Comparison of ENCODE assay signal across 1 cellular context in the genomic region with DNA sequence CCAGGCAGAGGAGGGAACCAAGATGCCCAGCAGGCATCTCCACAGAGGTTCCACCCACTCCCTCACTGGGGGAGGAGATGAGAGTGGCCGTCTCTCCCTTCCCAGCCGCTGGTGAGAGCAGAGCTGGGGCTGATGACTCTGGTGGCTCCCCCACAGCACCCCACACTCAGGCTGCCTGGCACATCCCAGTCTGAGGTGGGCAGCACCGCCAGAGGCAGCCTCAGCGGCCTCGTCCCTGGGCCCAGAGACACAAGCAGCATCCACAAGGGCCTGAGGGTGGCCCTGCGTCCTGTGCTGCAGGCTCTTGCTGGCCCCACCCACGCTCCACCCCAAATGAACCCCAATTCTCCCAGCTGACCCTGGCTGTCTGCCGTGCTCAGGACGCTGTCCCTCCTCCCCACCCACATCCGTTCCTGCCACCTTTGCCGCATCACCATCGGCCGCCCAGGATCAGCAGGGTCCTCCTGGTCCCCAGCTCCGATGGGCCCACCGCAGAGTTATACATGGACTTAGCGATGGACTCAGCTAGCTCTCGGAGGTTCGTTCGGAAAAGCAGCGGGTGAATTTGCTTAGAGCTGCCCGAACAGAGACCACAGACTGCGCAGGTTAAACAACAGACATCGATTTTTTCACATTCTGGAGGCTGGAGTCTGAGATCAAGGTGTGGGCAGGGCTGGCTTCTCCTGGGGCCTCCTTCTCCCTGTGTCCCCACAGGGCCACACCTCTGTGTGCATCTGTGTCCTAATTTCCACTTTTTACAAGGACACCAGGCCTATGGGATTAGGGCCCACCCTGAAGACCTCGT.
A peak's percentile ranks its signal among the peaks of the same experiment; 100 is the strongest.
TF ChIP-seq lines count a peak whose summit lies in the region.

No MANE protein-coding gene starts in this region.

TF ChIP-seq in HepG2, 621 proteins besides CTCF, POLR2A, EP300 and RAD21 (continues in another document):
- TF ChIP-seq ZKSCAN8 (CRISPR knock-in tag; IDR thresholded peaks at IDR 0.05; ENCODE audit: borderline replicate concordance), result no peak
- TF ChIP-seq BCL3 (CRISPR knock-in tag; IDR thresholded peaks at IDR 0.05), result no peak
- no peak for TF ChIP-seq ELF4 (CRISPR knock-in tag; IDR thresholded peaks at IDR 0.05; ENCODE audit: borderline replicate concordance)
- no peak for TF ChIP-seq RFXAP (CRISPR knock-in tag; IDR thresholded peaks at IDR 0.05; ENCODE audit: borderline replicate concordance)
- TF ChIP-seq, protein P1, sequence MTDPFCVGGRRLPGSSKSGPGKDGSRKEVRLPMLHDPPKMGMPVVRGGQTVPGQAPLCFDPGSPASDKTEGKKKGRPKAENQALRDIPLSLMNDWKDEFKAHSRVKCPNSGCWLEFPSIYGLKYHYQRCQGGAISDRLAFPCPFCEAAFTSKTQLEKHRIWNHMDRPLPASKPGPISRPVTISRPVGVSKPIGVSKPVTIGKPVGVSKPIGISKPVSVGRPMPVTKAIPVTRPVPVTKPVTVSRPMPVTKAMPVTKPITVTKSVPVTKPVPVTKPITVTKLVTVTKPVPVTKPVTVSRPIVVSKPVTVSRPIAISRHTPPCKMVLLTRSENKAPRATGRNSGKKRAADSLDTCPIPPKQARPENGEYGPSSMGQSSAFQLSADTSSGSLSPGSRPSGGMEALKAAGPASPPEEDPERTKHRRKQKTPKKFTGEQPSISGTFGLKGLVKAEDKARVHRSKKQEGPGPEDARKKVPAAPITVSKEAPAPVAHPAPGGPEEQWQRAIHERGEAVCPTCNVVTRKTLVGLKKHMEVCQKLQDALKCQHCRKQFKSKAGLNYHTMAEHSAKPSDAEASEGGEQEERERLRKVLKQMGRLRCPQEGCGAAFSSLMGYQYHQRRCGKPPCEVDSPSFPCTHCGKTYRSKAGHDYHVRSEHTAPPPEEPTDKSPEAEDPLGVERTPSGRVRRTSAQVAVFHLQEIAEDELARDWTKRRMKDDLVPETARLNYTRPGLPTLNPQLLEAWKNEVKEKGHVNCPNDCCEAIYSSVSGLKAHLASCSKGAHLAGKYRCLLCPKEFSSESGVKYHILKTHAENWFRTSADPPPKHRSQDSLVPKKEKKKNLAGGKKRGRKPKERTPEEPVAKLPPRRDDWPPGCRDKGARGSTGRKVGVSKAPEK (CRISPR knock-in tag; IDR thresholded peaks at IDR 0.05; ENCODE audit: borderline replicate concordance), result peak; percentile 38; the same call in 1 of the 2 replicates
- TF ChIP-seq ZNF264 (CRISPR knock-in tag; IDR thresholded peaks at IDR 0.05), result no peak
- TF ChIP-seq HNRNPLL (IDR thresholded peaks at IDR 0.05; ENCODE audit: low read depth, low read length, poor library complexity, severe bottlenecking), result peak; percentile 33
- TF ChIP-seq, protein P2, sequence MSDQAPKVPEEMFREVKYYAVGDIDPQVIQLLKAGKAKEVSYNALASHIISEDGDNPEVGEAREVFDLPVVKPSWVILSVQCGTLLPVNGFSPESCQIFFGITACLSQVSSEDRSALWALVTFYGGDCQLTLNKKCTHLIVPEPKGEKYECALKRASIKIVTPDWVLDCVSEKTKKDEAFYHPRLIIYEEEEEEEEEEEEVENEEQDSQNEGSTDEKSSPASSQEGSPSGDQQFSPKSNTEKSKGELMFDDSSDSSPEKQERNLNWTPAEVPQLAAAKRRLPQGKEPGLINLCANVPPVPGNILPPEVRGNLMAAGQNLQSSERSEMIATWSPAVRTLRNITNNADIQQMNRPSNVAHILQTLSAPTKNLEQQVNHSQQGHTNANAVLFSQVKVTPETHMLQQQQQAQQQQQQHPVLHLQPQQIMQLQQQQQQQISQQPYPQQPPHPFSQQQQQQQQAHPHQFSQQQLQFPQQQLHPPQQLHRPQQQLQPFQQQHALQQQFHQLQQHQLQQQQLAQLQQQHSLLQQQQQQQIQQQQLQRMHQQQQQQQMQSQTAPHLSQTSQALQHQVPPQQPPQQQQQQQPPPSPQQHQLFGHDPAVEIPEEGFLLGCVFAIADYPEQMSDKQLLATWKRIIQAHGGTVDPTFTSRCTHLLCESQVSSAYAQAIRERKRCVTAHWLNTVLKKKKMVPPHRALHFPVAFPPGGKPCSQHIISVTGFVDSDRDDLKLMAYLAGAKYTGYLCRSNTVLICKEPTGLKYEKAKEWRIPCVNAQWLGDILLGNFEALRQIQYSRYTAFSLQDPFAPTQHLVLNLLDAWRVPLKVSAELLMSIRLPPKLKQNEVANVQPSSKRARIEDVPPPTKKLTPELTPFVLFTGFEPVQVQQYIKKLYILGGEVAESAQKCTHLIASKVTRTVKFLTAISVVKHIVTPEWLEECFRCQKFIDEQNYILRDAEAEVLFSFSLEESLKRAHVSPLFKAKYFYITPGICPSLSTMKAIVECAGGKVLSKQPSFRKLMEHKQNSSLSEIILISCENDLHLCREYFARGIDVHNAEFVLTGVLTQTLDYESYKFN (CRISPR knock-in tag; conservative IDR thresholded peaks at IDR 0.05), result peak; percentile 37; the same call in 1 of the 2 replicates
- TF ChIP-seq HDAC1 (CRISPR knock-in tag; IDR thresholded peaks at IDR 0.05), result peak; percentile 58
- 0 out of 2 replicates have a peak, but pooled peaks have one; percentile 25 for TF ChIP-seq HDAC2 (CRISPR knock-in tag; IDR thresholded peaks at IDR 0.05)
- TF ChIP-seq UBTF (CRISPR knock-in tag; IDR thresholded peaks at IDR 0.05), result peak; percentile 42; the same call in 1 of the 2 replicates
- TF ChIP-seq, protein P3, sequence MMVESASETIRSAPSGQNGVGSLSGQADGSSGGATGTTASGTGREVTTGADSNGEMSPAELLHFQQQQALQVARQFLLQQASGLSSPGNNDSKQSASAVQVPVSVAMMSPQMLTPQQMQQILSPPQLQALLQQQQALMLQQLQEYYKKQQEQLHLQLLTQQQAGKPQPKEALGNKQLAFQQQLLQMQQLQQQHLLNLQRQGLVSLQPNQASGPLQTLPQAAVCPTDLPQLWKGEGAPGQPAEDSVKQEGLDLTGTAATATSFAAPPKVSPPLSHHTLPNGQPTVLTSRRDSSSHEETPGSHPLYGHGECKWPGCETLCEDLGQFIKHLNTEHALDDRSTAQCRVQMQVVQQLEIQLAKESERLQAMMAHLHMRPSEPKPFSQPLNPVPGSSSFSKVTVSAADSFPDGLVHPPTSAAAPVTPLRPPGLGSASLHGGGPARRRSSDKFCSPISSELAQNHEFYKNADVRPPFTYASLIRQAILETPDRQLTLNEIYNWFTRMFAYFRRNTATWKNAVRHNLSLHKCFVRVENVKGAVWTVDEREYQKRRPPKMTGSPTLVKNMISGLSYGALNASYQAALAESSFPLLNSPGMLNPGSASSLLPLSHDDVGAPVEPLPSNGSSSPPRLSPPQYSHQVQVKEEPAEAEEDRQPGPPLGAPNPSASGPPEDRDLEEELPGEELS (CRISPR knock-in tag; IDR thresholded peaks at IDR 0.05), result 0 out of 2 replicates have a peak, but pooled peaks have one; percentile 12
- TF ChIP-seq SALL1 (CRISPR knock-in tag; IDR thresholded peaks at IDR 0.05), result peak; percentile 39; the same call in 1 of the 2 replicates
- TF ChIP-seq ZNF232 (CRISPR knock-in tag; IDR thresholded peaks at IDR 0.05; ENCODE audit: borderline replicate concordance), result no peak
- 0 out of 2 replicates have a peak, but pooled peaks have one; percentile 14 for TF ChIP-seq SOX5 (CRISPR knock-in tag; IDR thresholded peaks at IDR 0.05; ENCODE audit: borderline replicate concordance)
- TF ChIP-seq NFKB2 (CRISPR knock-in tag; IDR thresholded peaks at IDR 0.05; ENCODE audit: borderline replicate concordance), result 0 out of 2 replicates have a peak, but pooled peaks have one; percentile 2
- no peak for TF ChIP-seq PAX8 (CRISPR knock-in tag; IDR thresholded peaks at IDR 0.05; ENCODE audit: borderline replicate concordance)
- peak; percentile 22; the same call in 1 of the 2 replicates for TF ChIP-seq HNF1B (CRISPR knock-in tag; IDR thresholded peaks at IDR 0.05)
- no peak for TF ChIP-seq MYNN (CRISPR knock-in tag; IDR thresholded peaks at IDR 0.05; ENCODE audit: low read depth)
- peak; percentile 78 for TF ChIP-seq ZNF263 (CRISPR knock-in tag; IDR thresholded peaks at IDR 0.05)
- peak; percentile 24; the same call in 1 of the 2 replicates for TF ChIP-seq ZNF687 (CRISPR knock-in tag; IDR thresholded peaks at IDR 0.05)
- 0 out of 2 replicates have a peak, but pooled peaks have one; percentile 19 for TF ChIP-seq SP5 (CRISPR knock-in tag; IDR thresholded peaks at IDR 0.05; ENCODE audit: borderline replicate concordance, low read depth)
- TF ChIP-seq NFYC (CRISPR knock-in tag; IDR thresholded peaks at IDR 0.05), result no peak
- peak; percentile 95 for TF ChIP-seq ONECUT2 (CRISPR knock-in tag; IDR thresholded peaks at IDR 0.05)
- no peak for TF ChIP-seq MAFK (conservative IDR thresholded peaks at IDR 0.05 in 1 of 2, IDR thresholded peaks at IDR 0.05 in 1 of 2; ENCODE audit: low read length in 2 of 2)
- peak; percentile 85; the same call in 1 of the 2 replicates for TF ChIP-seq ZNF564 (CRISPR knock-in tag; IDR thresholded peaks at IDR 0.05)
- TF ChIP-seq SKI (IDR thresholded peaks at IDR 0.05; ENCODE audit: partially characterized antibody), result peak; percentile 16
- TF ChIP-seq ZNF788 (CRISPR knock-in tag; IDR thresholded peaks at IDR 0.05; ENCODE audit: borderline replicate concordance), result 0 out of 2 replicates have a peak, but pooled peaks have one; percentile 36
- TF ChIP-seq DNMT1 (CRISPR knock-in tag; IDR thresholded peaks at IDR 0.05), result 0 out of 2 replicates have a peak, but pooled peaks have one; percentile 45
- TF ChIP-seq GATAD2A (CRISPR knock-in tag; IDR thresholded peaks at IDR 0.05), result 0 out of 2 replicates have a peak, but pooled peaks have one; percentile 25
- no peak for TF ChIP-seq FOXA1 (IDR thresholded peaks at IDR 0.05)
- no peak for TF ChIP-seq FOXA1 (CRISPR knock-in tag; IDR thresholded peaks at IDR 0.05)
- no peak for TF ChIP-seq DDIT3 (CRISPR knock-in tag; IDR thresholded peaks at IDR 0.05)
